In genomic region chr11:33543823-33544222, GRCh38 we compare ENCODE assay signal across 17 cellular contexts.
A peak's percentile ranks its signal among the peaks of the same experiment; 100 is the strongest.
DNase-seq lines count a peak whose midpoint lies in the region; ATAC-seq and TF ChIP-seq lines count a peak whose summit lies in the region.
"Had no signal": no experiment of that assay in that cellular context is flagged by ENCODE, and none has a peak within 500 bp of the region (broad histone marks: within the 10 kb centered on the region; RNA-seq: fewer than 3 reads in every experiment).

No MANE protein-coding gene starts in this region.

- no peaks in the 10 kb centered on the region for H3K9me3 ChIP-seq in PC-3 (ENCODE audit: low read length)
- H3K9me3 ChIP-seq in osteoblast (ENCODE audit: low read depth, low read length), result no peaks in the 10 kb centered on the region
- H3K9me3 ChIP-seq in SJCRH30 (replicated peaks), result no peaks in the 10 kb centered on the region
- H3K9me3 ChIP-seq: BLaER1 had no signal

- H3K4me3 ChIP-seq in PC-3 (ENCODE audit: low read length) (no peak overlapping the region), epithelial cell of esophagus (ENCODE audit: low read length) (no peak overlapping the region), osteoblast (ENCODE audit: insufficient read depth, low read length) (no peak overlapping the region), SJCRH30 (no peak overlapping the region)
- H3K4me3 ChIP-seq: BLaER1 had no signal

- BruUV-seq in PC-3 (replicated peaks; lab: Mats Ljungman, UMichigan), result no TSS peak

- peaks cover 4% of the 10 kb centered on the region; the same call in 1 of the 2 replicates for H3K36me3 ChIP-seq in PC-3 (ENCODE audit: low read depth, low read length)
- H3K36me3 ChIP-seq in osteoblast (ENCODE audit: insufficient read depth, low read length), result no peaks in the 10 kb centered on the region
- no peaks in the 10 kb centered on the region for H3K36me3 ChIP-seq in SJCRH30
- H3K36me3 ChIP-seq: BLaER1 had no signal

- H3K27ac ChIP-seq in PC-3 (ENCODE audit: low read length) (no peak overlapping the region), osteoblast (ENCODE audit: low read depth, low read length) (no peak overlapping the region), SJCRH30 (no peak overlapping the region)
- H3K27ac ChIP-seq: BLaER1 had no signal

- peak; percentile 67 for DNase-seq in GM03348 (ENCODE audit: low spot score)
- DNase-seq in PC-3, result peak; percentile 25
- DNase-seq in epithelial cell of esophagus (ENCODE audit: low read depth), result peak; percentile 76
- DNase-seq in osteoblast (ENCODE audit: insufficient read length, low spot score, missing footprints), result peak; percentile 80
- no peak for DNase-seq in NK-92 (lab: John Stamatoyannopoulos, UW; ENCODE audit: unreplicated experiment)
- no peak for DNase-seq in SJCRH30
- no peak for DNase-seq in left cardiac atrium
- DNase-seq: ACHN; CD8-positive, alpha-beta memory T cell; DND-41; H7; NCI-H2227 treated with DMSO at 0.1 percent for 48 hours; NCI-H526; NK-92 treated with Interleukin-12 subunit alpha and Interleukin-12 subunit beta, amount 100 ng/mL, for 24 hours had no signal

- no peaks in the 10 kb centered on the region for H3F3A ChIP-seq in PC-3 (ENCODE audit: low read length, unreplicated experiment)

- no peak overlapping the region for H2AFZ ChIP-seq in PC-3 (ENCODE audit: low read length)
- no peak overlapping the region for H2AFZ ChIP-seq in osteoblast (ENCODE audit: low read length)

- no peak overlapping the region for H3K9ac ChIP-seq in PC-3 (ENCODE audit: low read length)
- H3K9ac ChIP-seq: BLaER1 had no signal

- CTCF ChIA-PET in PC-3 (lab: Charles Lee), result no interaction called here

- H4K20me1 ChIP-seq in PC-3 (ENCODE audit: low read length) (no peaks in the 10 kb centered on the region), osteoblast (ENCODE audit: insufficient read depth, low read length) (no peaks in the 10 kb centered on the region)
- H4K20me1 ChIP-seq: BLaER1 had no signal

- H3K79me2 ChIP-seq in PC-3 (ENCODE audit: low read length), result no peaks in the 10 kb centered on the region
- no peaks in the 10 kb centered on the region for H3K79me2 ChIP-seq in osteoblast (ENCODE audit: insufficient read depth, low read length)

- POLR2A ChIA-PET in PC-3 (lab: Charles Lee; ENCODE audit: unreplicated experiment), result no interaction called here

- peaks cover 27% of the 10 kb centered on the region for H3K4me1 ChIP-seq in PC-3 (ENCODE audit: insufficient read depth, low read length)
- peaks cover 34% of the 10 kb centered on the region for H3K4me1 ChIP-seq in osteoblast (ENCODE audit: insufficient read depth, low read length)
- no peaks in the 10 kb centered on the region for H3K4me1 ChIP-seq in SJCRH30
- H3K4me1 ChIP-seq: BLaER1 had no signal

- intact Hi-C loops in PC-3 (cut with micrococcal nuclease), result loop anchor here (1.0 to 5.0 kb wide), 4 partner anchors 88 to 198 kb away; no protein-coding TSS in a partner anchor
- intact Hi-C loops in left cardiac atrium (cut with DNase I), result loop anchor here (5.0 to 10.0 kb wide), 3 partner anchors 143 to 198 kb away; no protein-coding TSS in a partner anchor

- ATAC-seq in PC-3 (no peak), HG03196 (IDR thresholded peaks at IDR 0.05; ENCODE audit: unreplicated experiment) (no peak), left cardiac atrium (no peak)
- ATAC-seq: Right ventricle myocardium inferior had no signal

- TF ChIP-seq CTCF in PC-3 (conservative IDR thresholded peaks at IDR 0.05; ENCODE audit: low read depth, low read length) (no peak), epithelial cell of esophagus (IDR thresholded peaks at IDR 0.05; ENCODE audit: insufficient read depth, low read depth, low read length, missing control alignments) (no peak), osteoblast (IDR thresholded peaks at IDR 0.05; ENCODE audit: extremely low read depth, low read depth, low read length) (no peak)

- no peaks in the 10 kb centered on the region for H3K9me2 ChIP-seq in PC-3 (replicated peaks; ENCODE audit: low read length)

- H3K27me3 ChIP-seq in PC-3 (ENCODE audit: low read length) (no peaks in the 10 kb centered on the region), osteoblast (ENCODE audit: insufficient read depth, low read length) (no peaks in the 10 kb centered on the region), SJCRH30 (no peaks in the 10 kb centered on the region)
- H3K27me3 ChIP-seq: BLaER1 had no signal

- H3K4me2 ChIP-seq in PC-3 (ENCODE audit: low read length), result no peak overlapping the region
- H3K4me2 ChIP-seq in osteoblast (ENCODE audit: insufficient read depth, low read length), result no peak overlapping the region
- H3K4me2 ChIP-seq: BLaER1 had no signal

Comparison
In these comparisons a context has a peak if more than half of its experiments do, and no peak if none do; other contexts are left out.
1. DNase-seq: peak in GM03348 (single experiment), PC-3 (single experiment), epithelial cell of esophagus (single experiment) and osteoblast (single experiment); none in NK-92 (single experiment), SJCRH30 (0 of 2) and left cardiac atrium (single experiment).